Comparison of ENCODE assay signal across 8 cellular contexts in genomic region chr13:30865131-30866009, GRCh38. TPM values are rescaled to one million over a fixed set of nuclear protein-coding genes. Genes with fewer than 3 reads are reported as not detected.
A peak's percentile ranks its signal among the peaks of the same experiment; 100 is the strongest.
DNase-seq lines count a peak whose midpoint lies in the region; ATAC-seq and TF ChIP-seq lines count a peak whose summit lies in the region.

No MANE protein-coding gene starts in this region.

- DNase-seq in NCI-H2196 (lab: John Stamatoyannopoulos, UW; ENCODE audit: unreplicated experiment) (peak; percentile 47), cerebellar cortex (ENCODE audit: low spot score) (peak; percentile 93), kidney epithelial cell (ENCODE audit: low read depth) (no peak)
- DNase-seq in stimulated activated CD4-positive, alpha-beta T cell treated with anti-CD3 and anti-CD28 coated beads, Interleukin-12 subunit alpha, Interleukin-12 subunit beta, amount 100 ng/mL, for 4 hours, result peak; percentile 50

- TF ChIP-seq CTCF in GM12875 (IDR thresholded peaks at IDR 0.05; ENCODE audit: borderline replicate concordance, insufficient read depth, low read depth, low read length) (peak; percentile 90), VCaP (conservative IDR thresholded peaks at IDR 0.05) (peak; percentile 95), kidney epithelial cell (IDR thresholded peaks at IDR 0.05; ENCODE audit: insufficient read depth, low read length, poor library complexity, severe bottlenecking) (peak; percentile 85)

- no peaks in the 10 kb centered on the region for H3K36me3 ChIP-seq in kidney epithelial cell (ENCODE audit: control insufficient read depth, insufficient read depth, low read length)

- peak; percentile 73 for ATAC-seq in HG02938 (IDR thresholded peaks at IDR 0.05; ENCODE audit: unreplicated experiment)
- ATAC-seq in GM19467 (IDR thresholded peaks at IDR 0.05; ENCODE audit: unreplicated experiment), result no peak

- H3K4me3 ChIP-seq in GM12875 (ENCODE audit: low read depth, low read length) (no peak overlapping the region), kidney epithelial cell (ENCODE audit: low read depth, low read length) (no peak overlapping the region)

- 0 out of 2 replicates have a peak overlapping the region, but pooled peaks have one; percentile 14 for H3K27ac ChIP-seq in VCaP

- no peaks in the 10 kb centered on the region for H3K27me3 ChIP-seq in kidney epithelial cell (ENCODE audit: control insufficient read depth, insufficient read depth, low read length)

RNA-seq across cellular contexts. Expression of gene MEDAG, which starts 40.7 kb away (rescaled TPM):
- total RNA-seq in kidney epithelial cell, result 3.2 and 4.7 TPM in 2 replicates
